Comparison of ENCODE assay signal across 14 cellular contexts in genomic region chr15:101038327-101039003, GRCh38.
"Had no signal": no experiment of that assay in that cellular context is flagged by ENCODE, and none has a peak within 500 bp of the region (broad histone marks: within the 10 kb centered on the region; RNA-seq: fewer than 3 reads in every experiment).

No MANE protein-coding gene starts in this region.

- H3K36me3 ChIP-seq: cardiac muscle cell had no signal

- H3K36me3 Mint-ChIP-seq: activated naive CD8-positive, alpha-beta T cell; type B pancreatic cell had no signal

- H3K27me3 ChIP-seq: cardiac muscle cell, foreskin keratinocyte had no signal

- H3K27ac Mint-ChIP-seq: activated naive CD8-positive, alpha-beta T cell; mesothelial cell of epicardium; progenitor cell of endocrine pancreas; stimulated activated naive CD8-positive, alpha-beta T cell treated with anti-CD3 and anti-CD28 coated beads, Interleukin-15, Interleukin-2, amounts not matched to agents 100 ng/mL and 50 ng/mL, for 24 hours; T-helper 1 cell treated with Interleukin-12 subunit alpha and Interleukin-12 subunit beta and Interleukin-4 antibody, amounts not matched to agents 30 μg/mL and 1 μg/mL, for 36 hours; type B pancreatic cell had no signal

- H3K4me1 Mint-ChIP-seq: mesothelial cell of epicardium had no signal

- H3K4me3 Mint-ChIP-seq: activated naive CD8-positive, alpha-beta T cell; mesothelial cell of epicardium; stimulated activated naive CD8-positive, alpha-beta T cell treated with anti-CD3 and anti-CD28 coated beads, Interleukin-15, Interleukin-2, amounts not matched to agents 100 ng/mL and 50 ng/mL, for 24 hours; T-helper 1 cell treated with Interleukin-12 subunit alpha and Interleukin-12 subunit beta and Interleukin-4 antibody, amounts not matched to agents 30 μg/mL and 1 μg/mL, for 36 hours; type B pancreatic cell had no signal

- DNase-seq: activated CD4-positive, alpha-beta T cell treated with anti-CD3 and anti-CD28 coated beads, Interleukin-2, amount 50 U/mL, for 1 hour; amniotic stem cell; foreskin keratinocyte; hippocampal formation had no signal

- H3K4me3 ChIP-seq: cardiac muscle cell had no signal

- ATAC-seq: activated CD4-positive, CD25-positive, alpha-beta regulatory T cell treated with anti-CD3 and anti-CD28 coated beads, Interleukin-2, amount 50 U/mL, for 24 hours; foreskin keratinocyte; left colon had no signal

- H3K27me3 Mint-ChIP-seq: progenitor cell of endocrine pancreas, type B pancreatic cell had no signal

- H3K27ac ChIP-seq: cardiac muscle cell, epithelial cell of prostate, foreskin keratinocyte had no signal
